ENCODE assay signal across 13 cellular contexts in genomic region chr17:21201302-21201602, GRCh38. TPM values are rescaled to one million over a fixed set of nuclear protein-coding genes. Genes with fewer than 3 reads are reported as not detected.
DNase-seq lines count a peak whose midpoint lies in the region; ATAC-seq and TF ChIP-seq lines count a peak whose summit lies in the region.
"Had no signal": no experiment of that assay in that cellular context is flagged by ENCODE, and none has a peak within 500 bp of the region (broad histone marks: within the 10 kb centered on the region; RNA-seq: fewer than 3 reads in every experiment).

No MANE protein-coding gene starts in this region.

- TF ChIP-seq EP300 in transverse colon (IDR thresholded peaks at IDR 0.05; ENCODE audit: low read depth) = no peak

- H3K9me3 Mint-ChIP-seq in effector memory CD8-positive, alpha-beta T cell = no peaks in the 10 kb centered on the region
- H3K9me3 Mint-ChIP-seq in progenitor cell of endocrine pancreas (ENCODE audit: low read depth) = no peaks in the 10 kb centered on the region
- H3K9me3 Mint-ChIP-seq: activated naive CD4-positive, alpha-beta T cell treated with anti-CD3 and anti-CD28 coated beads, Interleukin-2, amount 50 U/mL, for 24 hours had no signal

- H3K4me1 ChIP-seq in transverse colon = peaks cover 6 to 27% (median 8%) of the 10 kb centered on the region in 4 donors

- TF ChIP-seq CTCF in progenitor cell of endocrine pancreas (IDR thresholded peaks at IDR 0.05; ENCODE audit: unreplicated experiment) (no peak), transverse colon (IDR thresholded peaks at IDR 0.05) (no peak)

- no peak overlapping the region for H3K4me3 Mint-ChIP-seq in effector memory CD8-positive, alpha-beta T cell
- H3K4me3 Mint-ChIP-seq in progenitor cell of endocrine pancreas (ENCODE audit: low read depth) = no peak overlapping the region
- H3K4me3 Mint-ChIP-seq: activated CD8-positive, alpha-beta memory T cell treated with anti-CD3 and anti-CD28 coated beads, Interleukin-2, amount 10 ng/mL, durations not matched to agents 7 days and 5 days; activated naive CD4-positive, alpha-beta T cell treated with anti-CD3 and anti-CD28 coated beads, Interleukin-2, amount 50 U/mL, for 24 hours had no signal

- no peaks in the 10 kb centered on the region for H3K27me3 Mint-ChIP-seq in effector memory CD8-positive, alpha-beta T cell
- H3K27me3 Mint-ChIP-seq in progenitor cell of endocrine pancreas = no peaks in the 10 kb centered on the region
- H3K27me3 Mint-ChIP-seq: activated CD8-positive, alpha-beta memory T cell treated with anti-CD3 and anti-CD28 coated beads, Interleukin-2, amount 10 ng/mL, durations not matched to agents 7 days and 5 days; activated naive CD4-positive, alpha-beta T cell treated with anti-CD3 and anti-CD28 coated beads, Interleukin-2, amount 50 U/mL, for 24 hours had no signal

- in situ Hi-C loops in transverse colon (cut with MboI; ENCODE audit: low pct_ligation_motif_present in 1 of 4, low pct_unique_long_range_greater_than_20kb in 1 of 4, low sequenced_read_pairs in 3 of 4) = loop anchor here in 2 of 4 donors (10.0 to 25.0 kb wide), 2 partner anchors 66 to 89 kb away; no protein-coding TSS in a partner anchor

- WGBS in transverse colon (ENCODE audit: low coverage in 1 of 2), 2 donors = 67% methylated on average over 5 of the region's 5 CpGs; no CpG with 5 or more reads in 1 of the 2 donors

- no peaks in the 10 kb centered on the region for H3K27me3 ChIP-seq in transverse colon

- no peak for ATAC-seq in effector memory CD8-positive, alpha-beta T cell (replicated peaks)
- no peak for ATAC-seq in HG03108 (IDR thresholded peaks at IDR 0.05; ENCODE audit: unreplicated experiment)
- ATAC-seq: activated CD8-positive, alpha-beta memory T cell treated with anti-CD3 and anti-CD28 coated beads, Interleukin-2, amount 10 ng/mL, durations not matched to agents 7 days and 5 days had no signal

- H3K36me3 ChIP-seq in transverse colon = peaks cover 0 to 14% (median 5%) of the 10 kb centered on the region in 4 donors

- intact Hi-C loops in transverse colon (cut with DNase I; ENCODE audit: low total_unique reads) = no loop called here

- peaks cover 35% of the 10 kb centered on the region for H3K36me3 Mint-ChIP-seq in effector memory CD8-positive, alpha-beta T cell (ENCODE audit: insufficient read depth)
- H3K36me3 Mint-ChIP-seq in progenitor cell of endocrine pancreas (ENCODE audit: insufficient read depth) = peaks cover 12% of the 10 kb centered on the region

- H3K27ac ChIP-seq in transverse colon = no peak overlapping the region
- H3K27ac ChIP-seq: coronary artery had no signal

- H3K27ac Mint-ChIP-seq in effector memory CD8-positive, alpha-beta T cell = peak overlapping the region; percentile 59 to 81
- H3K27ac Mint-ChIP-seq in progenitor cell of endocrine pancreas = peak overlapping the region; percentile 75
- H3K27ac Mint-ChIP-seq: activated CD8-positive, alpha-beta memory T cell treated with anti-CD3 and anti-CD28 coated beads, Interleukin-2, amount 10 ng/mL, durations not matched to agents 7 days and 5 days; activated naive CD4-positive, alpha-beta T cell treated with anti-CD3 and anti-CD28 coated beads, Interleukin-2, amount 50 U/mL, for 24 hours had no signal

- DNase-seq in ELR (ENCODE audit: low read depth) = peak; percentile 31
- peak; percentile 82 for DNase-seq in NCI-H69 (lab: John Stamatoyannopoulos, UW)
- DNase-seq in effector memory CD8-positive, alpha-beta T cell = no peak
- DNase-seq in progenitor cell of endocrine pancreas (ENCODE audit: low spot score, unreplicated experiment) = no peak
- no peak for DNase-seq in LoVo (ENCODE audit: low spot score)
- no peak for DNase-seq in H4 (ENCODE audit: low spot score)
- no peak for DNase-seq in transverse colon
- DNase-seq: activated CD8-positive, alpha-beta memory T cell treated with anti-CD3 and anti-CD28 coated beads, Interleukin-2, amount 10 ng/mL, durations not matched to agents 7 days and 5 days; NCI-H446 treated with DMSO at 0.1 percent for 48 hours; retina had no signal

- no peaks in the 10 kb centered on the region for H3K9me3 ChIP-seq in transverse colon

- TF ChIP-seq POLR2A in transverse colon (IDR thresholded peaks at IDR 0.05) = no peak

- H3K4me1 Mint-ChIP-seq in effector memory CD8-positive, alpha-beta T cell (ENCODE audit: low read depth in 2 of 2) = peaks cover 27 to 36% of the 10 kb centered on the region in 2 donors
- H3K4me1 Mint-ChIP-seq in progenitor cell of endocrine pancreas (ENCODE audit: low read depth) = peaks cover 3% of the 10 kb centered on the region

- no peak overlapping the region for H3K4me3 ChIP-seq in transverse colon
- H3K4me3 ChIP-seq: coronary artery had no signal

RNA-seq across cellular contexts. Expression of gene TMEM11, which starts 12.7 kb away (rescaled TPM):
- 22.2 and 22.6 TPM in 2 replicates for total RNA-seq in progenitor cell of endocrine pancreas
- 15.7 and 33.0 TPM in 2 replicates for total RNA-seq in H4 (2014; rRNA removed; shearing (Covaris generic))
- 10 to 100 TPM; 15.1 to 35.0 (median 24.5) TPM for total RNA-seq in transverse colon

RNA-seq across cellular contexts. Expression of gene NATD1, which starts 52.0 kb away (rescaled TPM):
- total RNA-seq in progenitor cell of endocrine pancreas (13.5 TPM in 2 replicates), transverse colon (1 to 10 TPM; 1.4 to 7.9 (median 5.0) TPM)
- 0.21 and 0.81 TPM in 2 replicates for total RNA-seq in H4 (2014; rRNA removed; shearing (Covaris generic))

Comparison
In these comparisons a context has a peak if more than half of its experiments do, and no peak if none do; other contexts are left out.
1. DNase-seq: peak in ELR (single experiment) and NCI-H69 (single experiment); none in effector memory CD8-positive, alpha-beta T cell (0 of 3), progenitor cell of endocrine pancreas (single experiment), LoVo (single experiment), H4 (single experiment) and transverse colon (single experiment).